In genomic region chr14:85577542-85578140, GRCh38 we compare ENCODE assay signal across 15 cellular contexts. TPM values are rescaled to one million over a fixed set of nuclear protein-coding genes. Genes with fewer than 3 reads are reported as not detected.
"Had no signal": no experiment of that assay in that cellular context is flagged by ENCODE, and none has a peak within 500 bp of the region (broad histone marks: within the 10 kb centered on the region; RNA-seq: fewer than 3 reads in every experiment).

No MANE protein-coding gene starts in this region.

- H3K27ac Mint-ChIP-seq: activated B cell treated with CpG ODN at 0.5 μM for 24 hours; activated CD4-positive, alpha-beta T cell treated with anti-CD3 and anti-CD28 coated beads, Interleukin-2, amount 10 ng/mL, durations not matched to agents 7 days and 5 days; activated naive CD4-positive, alpha-beta T cell treated with anti-CD3 and anti-CD28 coated beads, Interleukin-2, amount 50 U/mL, for 24 hours; natural killer cell treated with Interleukin-12 subunit alpha and Interleukin-12 subunit beta and Interleukin-15 and Interleukin-18, amount 100 ng/mL, for 72 hours had no signal

- H3K27me3 ChIP-seq: brain microvascular endothelial cell, esophagus squamous epithelium, stomach, uterus had no signal

- H3K4me3 Mint-ChIP-seq: activated B cell treated with CpG ODN at 0.5 μM for 24 hours; activated CD4-positive, alpha-beta T cell treated with anti-CD3 and anti-CD28 coated beads, Interleukin-2, amount 10 ng/mL, durations not matched to agents 7 days and 5 days; activated naive CD4-positive, alpha-beta T cell treated with anti-CD3 and anti-CD28 coated beads, Interleukin-2, amount 50 U/mL, for 24 hours; natural killer cell treated with Interleukin-12 subunit alpha and Interleukin-12 subunit beta and Interleukin-15 and Interleukin-18, amount 100 ng/mL, for 72 hours had no signal

- DNase-seq: activated B cell treated with CpG ODN at 0.5 μM for 24 hours; activated CD4-positive, alpha-beta T cell treated with anti-CD3 and anti-CD28 coated beads, Interleukin-2, amount 10 ng/mL, durations not matched to agents 7 days and 5 days; activated effector memory CD4-positive, alpha-beta T cell treated with Interleukin-2 at 50 U/mL for 16 hours; activated T-cell treated with anti-CD3 and anti-CD28 coated beads for 4 hours; amniotic stem cell; brain microvascular endothelial cell; esophagus squamous epithelium; left colon; stimulated activated CD4-positive, alpha-beta T cell treated with anti-CD3 and anti-CD28 coated beads, Interleukin-4, amount 100 ng/mL, for 4 hours; stomach; uterus had no signal

- H3K36me3 ChIP-seq: brain microvascular endothelial cell, esophagus squamous epithelium, stomach, uterus had no signal

- H3K27me3 Mint-ChIP-seq: activated B cell treated with CpG ODN at 0.5 μM for 24 hours; activated CD4-positive, alpha-beta T cell treated with anti-CD3 and anti-CD28 coated beads, Interleukin-2, amount 10 ng/mL, durations not matched to agents 7 days and 5 days; activated naive CD4-positive, alpha-beta T cell treated with anti-CD3 and anti-CD28 coated beads, Interleukin-2, amount 50 U/mL, for 24 hours; natural killer cell treated with Interleukin-12 subunit alpha and Interleukin-12 subunit beta and Interleukin-15 and Interleukin-18, amount 100 ng/mL, for 72 hours had no signal

- ATAC-seq: left colon; natural killer cell treated with Interleukin-12 subunit alpha and Interleukin-12 subunit beta and Interleukin-15 and Interleukin-18, amount 100 ng/mL, for 72 hours had no signal

- H3K27ac ChIP-seq: esophagus squamous epithelium, stomach, uterus had no signal

- H3K4me3 ChIP-seq: esophagus squamous epithelium, stomach, uterus had no signal

- H3K4me1 ChIP-seq: stomach, uterus had no signal

- H3K4me1 Mint-ChIP-seq: activated B cell treated with CpG ODN at 0.5 μM for 24 hours; activated CD4-positive, alpha-beta T cell treated with anti-CD3 and anti-CD28 coated beads, Interleukin-2, amount 10 ng/mL, durations not matched to agents 7 days and 5 days; activated naive CD4-positive, alpha-beta T cell treated with anti-CD3 and anti-CD28 coated beads, Interleukin-2, amount 50 U/mL, for 24 hours had no signal

- H3K36me3 Mint-ChIP-seq: activated naive CD4-positive, alpha-beta T cell treated with anti-CD3 and anti-CD28 coated beads, Interleukin-2, amount 50 U/mL, for 24 hours; natural killer cell treated with Interleukin-12 subunit alpha and Interleukin-12 subunit beta and Interleukin-15 and Interleukin-18, amount 100 ng/mL, for 72 hours had no signal

- H3K9me3 ChIP-seq: esophagus squamous epithelium, stomach, uterus had no signal

- H3K9me3 Mint-ChIP-seq: activated B cell treated with CpG ODN at 0.5 μM for 24 hours; activated CD4-positive, alpha-beta T cell treated with anti-CD3 and anti-CD28 coated beads, Interleukin-2, amount 10 ng/mL, durations not matched to agents 7 days and 5 days; natural killer cell treated with Interleukin-12 subunit alpha and Interleukin-12 subunit beta and Interleukin-15 and Interleukin-18, amount 100 ng/mL, for 72 hours had no signal

RNA-seq across cellular contexts. Expression of gene FLRT2, which starts 47.7 kb away (rescaled TPM):
- total RNA-seq: activated B cell treated with CpG ODN at 0.5 μM for 24 hours; activated CD4-positive, alpha-beta T cell treated with anti-CD3 and anti-CD28 coated beads, Interleukin-2, amount 10 ng/mL, durations not matched to agents 7 days and 5 days; activated CD8-positive, alpha-beta memory T cell treated with anti-CD3 and anti-CD28 coated beads for 36 hours; T-helper 1 cell treated with Interleukin-12 subunit alpha and Interleukin-12 subunit beta and Interleukin-4 antibody, amounts not matched to agents 30 ng/mL and 1 ng/mL, for 36 hours had no signal
